ENCODE assay signal across 28 cellular contexts in the genomic region with DNA sequence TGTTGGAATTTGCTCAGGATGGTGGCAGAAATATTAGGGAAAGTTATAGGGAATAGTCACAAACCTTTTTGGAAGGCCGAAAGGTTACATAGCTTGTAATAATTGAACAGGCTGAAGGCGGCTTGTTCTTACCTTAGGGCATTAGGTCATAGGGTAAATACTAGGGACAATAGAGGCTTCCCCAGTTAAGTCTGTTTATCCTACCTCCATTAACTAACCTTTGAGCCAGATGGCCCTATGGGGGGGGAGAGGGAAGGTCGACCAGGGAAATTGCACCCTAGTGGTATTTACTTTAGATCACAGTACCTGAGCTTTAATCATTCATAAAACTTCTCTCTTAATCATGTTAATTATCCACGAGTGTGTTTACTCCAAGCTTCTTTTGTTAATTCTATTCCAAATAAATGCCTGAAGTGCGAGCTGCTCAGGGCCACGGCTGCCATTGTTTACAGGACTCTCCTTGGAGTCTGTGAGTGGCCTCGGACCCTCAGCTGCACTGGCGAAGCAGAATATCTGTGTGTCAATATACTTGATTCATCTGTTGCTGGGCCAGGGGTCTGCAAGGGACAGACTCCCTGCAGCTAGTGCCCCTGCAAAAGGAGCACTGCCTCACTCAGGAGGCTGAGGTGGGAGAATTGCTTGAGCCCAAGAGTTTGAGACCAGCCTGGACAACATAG. TPM values are rescaled to one million over a fixed set of nuclear protein-coding genes. Genes with fewer than 3 reads are reported as not detected.
"Had no signal": no experiment of that assay in that cellular context is flagged by ENCODE, and none has a peak within 500 bp of the region (broad histone marks: within the 10 kb centered on the region; RNA-seq: fewer than 3 reads in every experiment).

No MANE protein-coding gene starts in this region.

- DNase-seq: activated CD4-positive, alpha-beta memory T cell treated with anti-CD3 and anti-CD28 coated beads, Interleukin-2, amount 10 ng/mL, durations not matched to agents 7 days and 5 days; activated CD4-positive, alpha-beta T cell treated with anti-CD3 and anti-CD28 coated beads for 48 hours; activated CD4-positive, CD25-positive, alpha-beta regulatory T cell; activated CD8-positive, alpha-beta memory T cell treated with anti-CD3 and anti-CD28 coated beads, Interleukin-2, amount 10 ng/mL, durations not matched to agents 7 days and 5 days; activated effector memory CD4-positive, alpha-beta T cell treated with Interleukin-2 at 50 U/mL for 16 hours; activated naive CD4-positive, alpha-beta T cell treated with anti-CD3 and anti-CD28 coated beads, Interleukin-2, amount 10 ng/mL, durations not matched to agents 7 days and 5 days; activated naive CD8-positive, alpha-beta T cell treated with anti-CD3 and anti-CD28 coated beads, Interleukin-2, amount 50 U/mL, for 24 hours; activated T-cell treated with anti-CD3 and anti-CD28 coated beads, Interleukin-2, amount 50 U/mL, for 1 hour; anterior cingulate cortex; brain microvascular endothelial cell; central memory CD4-positive, alpha-beta T cell; colonic mucosa; foreskin keratinocyte; hippocampal formation; left cardiac atrium; mesenchymal stem cell; mucosa of descending colon; naive B cell; stimulated activated CD4-positive, alpha-beta T cell treated with anti-CD3 and anti-CD28 coated beads, Interleukin-2, amount 100 ng/mL, for 24 hours had no signal

- H3K4me3 Mint-ChIP-seq: activated CD4-positive, alpha-beta memory T cell treated with anti-CD3 and anti-CD28 coated beads, Interleukin-2, amount 10 ng/mL, durations not matched to agents 7 days and 5 days; activated CD8-positive, alpha-beta memory T cell treated with anti-CD3 and anti-CD28 coated beads, Interleukin-2, amount 10 ng/mL, durations not matched to agents 7 days and 5 days; activated naive CD4-positive, alpha-beta T cell treated with anti-CD3 and anti-CD28 coated beads, Interleukin-2, amount 10 ng/mL, durations not matched to agents 7 days and 5 days; activated naive CD8-positive, alpha-beta T cell treated with anti-CD3 and anti-CD28 coated beads, Interleukin-2, amount 50 U/mL, for 24 hours; naive B cell; neural crest cell; stimulated activated naive CD8-positive, alpha-beta T cell treated with anti-CD3 and anti-CD28 coated beads, Interleukin-15, Interleukin-2, amounts not matched to agents 100 ng/mL and 50 ng/mL, for 24 hours had no signal

- H3K9me3 ChIP-seq: colonic mucosa, mucosa of descending colon, tibial nerve, vagina had no signal

- ATAC-seq: activated CD8-positive, alpha-beta memory T cell treated with anti-CD3 and anti-CD28 coated beads, Interleukin-2, amount 10 ng/mL, durations not matched to agents 7 days and 5 days; activated naive CD8-positive, alpha-beta T cell treated with anti-CD3 and anti-CD28 coated beads, Interleukin-2, amount 50 U/mL, for 24 hours; foreskin keratinocyte; left cardiac atrium; mucosa of descending colon had no signal

- H3K27me3 Mint-ChIP-seq: activated CD4-positive, alpha-beta memory T cell treated with anti-CD3 and anti-CD28 coated beads, Interleukin-2, amount 10 ng/mL, durations not matched to agents 7 days and 5 days; activated CD8-positive, alpha-beta memory T cell treated with anti-CD3 and anti-CD28 coated beads, Interleukin-2, amount 10 ng/mL, durations not matched to agents 7 days and 5 days; activated naive CD4-positive, alpha-beta T cell treated with anti-CD3 and anti-CD28 coated beads, Interleukin-2, amount 10 ng/mL, durations not matched to agents 7 days and 5 days; activated naive CD8-positive, alpha-beta T cell treated with anti-CD3 and anti-CD28 coated beads, Interleukin-2, amount 50 U/mL, for 24 hours; stimulated activated naive CD8-positive, alpha-beta T cell treated with anti-CD3 and anti-CD28 coated beads, Interleukin-15, Interleukin-2, amounts not matched to agents 100 ng/mL and 50 ng/mL, for 24 hours had no signal

- H3K4me1 ChIP-seq: colonic mucosa, foreskin keratinocyte, tibial nerve, vagina had no signal

- H3K27ac ChIP-seq: brain microvascular endothelial cell, colonic mucosa, foreskin keratinocyte, tibial nerve, vagina had no signal

- H3K36me3 ChIP-seq: brain microvascular endothelial cell, colonic mucosa, tibial nerve, vagina had no signal

- H3K27me3 ChIP-seq: brain microvascular endothelial cell, colonic mucosa, foreskin keratinocyte, tibial nerve, vagina had no signal

- H3K4me1 Mint-ChIP-seq: activated CD8-positive, alpha-beta memory T cell treated with anti-CD3 and anti-CD28 coated beads, Interleukin-2, amount 10 ng/mL, durations not matched to agents 7 days and 5 days; activated naive CD4-positive, alpha-beta T cell treated with anti-CD3 and anti-CD28 coated beads, Interleukin-2, amount 10 ng/mL, durations not matched to agents 7 days and 5 days; activated naive CD8-positive, alpha-beta T cell treated with anti-CD3 and anti-CD28 coated beads, Interleukin-2, amount 50 U/mL, for 24 hours; naive B cell had no signal

- H3K9me3 Mint-ChIP-seq: activated CD4-positive, alpha-beta memory T cell treated with anti-CD3 and anti-CD28 coated beads, Interleukin-2, amount 10 ng/mL, durations not matched to agents 7 days and 5 days; activated naive CD4-positive, alpha-beta T cell treated with anti-CD3 and anti-CD28 coated beads, Interleukin-2, amount 10 ng/mL, durations not matched to agents 7 days and 5 days; activated naive CD8-positive, alpha-beta T cell treated with anti-CD3 and anti-CD28 coated beads, Interleukin-2, amount 50 U/mL, for 24 hours; stimulated activated naive CD8-positive, alpha-beta T cell treated with anti-CD3 and anti-CD28 coated beads, Interleukin-15, Interleukin-2, amounts not matched to agents 100 ng/mL and 50 ng/mL, for 24 hours had no signal

- H3K4me3 ChIP-seq: colonic mucosa, mucosa of descending colon, tibial nerve, vagina had no signal

- H3K27ac Mint-ChIP-seq: activated CD4-positive, alpha-beta memory T cell treated with anti-CD3 and anti-CD28 coated beads, Interleukin-2, amount 10 ng/mL, durations not matched to agents 7 days and 5 days; activated CD8-positive, alpha-beta memory T cell treated with anti-CD3 and anti-CD28 coated beads, Interleukin-2, amount 10 ng/mL, durations not matched to agents 7 days and 5 days; activated naive CD4-positive, alpha-beta T cell treated with anti-CD3 and anti-CD28 coated beads, Interleukin-2, amount 10 ng/mL, durations not matched to agents 7 days and 5 days; activated naive CD8-positive, alpha-beta T cell treated with anti-CD3 and anti-CD28 coated beads, Interleukin-2, amount 50 U/mL, for 24 hours; naive B cell; stimulated activated naive CD8-positive, alpha-beta T cell treated with anti-CD3 and anti-CD28 coated beads, Interleukin-15, Interleukin-2, amounts not matched to agents 100 ng/mL and 50 ng/mL, for 24 hours had no signal

- H3K36me3 Mint-ChIP-seq: activated CD8-positive, alpha-beta memory T cell treated with anti-CD3 and anti-CD28 coated beads, Interleukin-2, amount 10 ng/mL, durations not matched to agents 7 days and 5 days; activated naive CD4-positive, alpha-beta T cell treated with anti-CD3 and anti-CD28 coated beads, Interleukin-2, amount 10 ng/mL, durations not matched to agents 7 days and 5 days; naive B cell had no signal

RNA-seq across cellular contexts. Expression of a gene that starts 22.9 kb away (rescaled TPM):
- total RNA-seq: activated CD4-positive, alpha-beta memory T cell treated with anti-CD3 and anti-CD28 coated beads, Interleukin-2, amount 10 ng/mL, durations not matched to agents 7 days and 5 days; activated CD8-positive, alpha-beta memory T cell treated with anti-CD3 and anti-CD28 coated beads, Interleukin-2, amount 10 ng/mL, durations not matched to agents 7 days and 5 days; colonic mucosa; epithelial cell of proximal tubule; fibroblast of lung; foreskin keratinocyte; left cardiac atrium; lower leg skin; mucosa of descending colon; neural crest cell; omental fat pad; posterior vena cava; tibial nerve; vagina had no signal

RNA-seq across cellular contexts. Expression of a gene that starts 36.9 kb away (rescaled TPM):
- total RNA-seq: colonic mucosa, epithelial cell of proximal tubule, fibroblast of lung, foreskin keratinocyte, left cardiac atrium, lower leg skin, mucosa of descending colon, neural crest cell, omental fat pad, posterior vena cava, tibial nerve, vagina had no signal
